Comparison of ENCODE assay signal across 23 cellular contexts in genomic region chr4:87010192-87010591, GRCh38.
DNase-seq lines count a peak whose midpoint lies in the region; ATAC-seq, FAIRE-seq and TF ChIP-seq lines count a peak whose summit lies in the region.
"Had no signal": no experiment of that assay in that cellular context is flagged by ENCODE, and none has a peak within 500 bp of the region (broad histone marks: within the 10 kb centered on the region; RNA-seq: fewer than 3 reads in every experiment).

No MANE protein-coding gene starts in this region.

- H3K79me2 ChIP-seq in mammary epithelial cell (ENCODE audit: insufficient read depth, low read length): peaks cover 86% of the 10 kb centered on the region
- H3K79me2 ChIP-seq in K562 (ENCODE audit: control insufficient read depth, insufficient read depth, low read length): peaks cover 88% of the 10 kb centered on the region

- ATAC-seq in K562: no peak
- no peak for ATAC-seq in naive thymus-derived CD4-positive, alpha-beta T cell
- ATAC-seq in HG02571 (IDR thresholded peaks at IDR 0.05; ENCODE audit: unreplicated experiment): no peak
- ATAC-seq: left lung; naive thymus-derived CD8-positive, alpha-beta T cell had no signal

- dilution Hi-C loops in mammary epithelial cell (cut with HindIII; ENCODE audit: low sequenced_read_pairs): loop anchor here (5.0 kb wide), 1 partner anchor 88 kb away; no protein-coding TSS in a partner anchor

- WGBS in mammary epithelial cell (ENCODE audit: low coverage, missing lambda C conversion rate): 100% methylated on average over 1 of the region's 1 CpG
- 0% methylated on average over 1 of the region's 1 CpG for WGBS in K562 (ENCODE audit: insufficient coverage, low coverage, missing lambda C conversion rate)

- CTCF ChIA-PET in MCF 10A (lab: Yijun Ruan, JAX) (interaction anchor here (0.7 to 2.8 kb wide), 3 partner anchors 75 to 87 kb away, joined by 3 to 17 read pairs (median 10); partner anchors contain the start of gene AFF1), mammary epithelial cell (lab: Charles Lee; ENCODE audit: low non-redundant PET) (no interaction called here), K562 (lab: Yijun Ruan, JAX; ENCODE audit: low intra/inter-chr PET ratio) (no interaction called here)
- CTCF ChIA-PET in naive thymus-derived CD4-positive, alpha-beta T cell (lab: Charles Lee): interaction anchor here (0.5 to 2.1 kb wide), 2 partner anchors 8 to 83 kb away, joined by 3 to 6 read pairs; no protein-coding TSS in a partner anchor

- H3K4me3 ChIP-seq in mammary epithelial cell (replicated peaks in 1 of 3; ENCODE audit: insufficient read depth in 1 of 3, low read depth in 2 of 3, low read length in 3 of 3): no peak overlapping the region
- H3K4me3 ChIP-seq in K562: 0 out of 2 replicates have a peak overlapping the region, but pooled peaks have one; percentile 11
- H3K4me3 ChIP-seq in naive thymus-derived CD4-positive, alpha-beta T cell (ENCODE audit: low read length): no peak overlapping the region

- in situ Hi-C loops in mammary epithelial cell (cut with MboI; ENCODE audit: low sequenced_read_pairs in 2 of 2) (no loop called here), K562 (cut with MboI) (no loop called here)

- TF ChIP-seq CTCF in MCF 10A (IDR thresholded peaks at IDR 0.05; ENCODE audit: unreplicated experiment): no peak
- TF ChIP-seq CTCF in mammary epithelial cell (conservative IDR thresholded peaks at IDR 0.05 in 1 of 2, IDR thresholded peaks at IDR 0.05 in 1 of 2; ENCODE audit: extremely low read depth in 1 of 2, insufficient read depth in 1 of 2, low read depth in 1 of 2, low read length in 2 of 2): no peak
- no peak for TF ChIP-seq CTCF in K562 (IDR thresholded peaks at IDR 0.05 in 2 of 3, conservative IDR thresholded peaks at IDR 0.05 in 1 of 3; ENCODE audit: insufficient read depth in 2 of 3, low read depth in 1 of 3, low read length in 3 of 3)
- no peak for TF ChIP-seq CTCF in type B pancreatic cell (conservative IDR thresholded peaks at IDR 0.05)
- no peak for TF ChIP-seq CTCF in HFFc6 (IDR thresholded peaks at IDR 0.05)

- H3K9ac ChIP-seq in mammary epithelial cell (ENCODE audit: insufficient read depth, low read length): no peak overlapping the region
- peak overlapping the region in 1 of 2 experiments; percentile 96; a peak in 2 of 4 replicates for H3K9ac ChIP-seq in K562 (ENCODE audit: insufficient read depth in 1 of 2, low read depth in 2 of 2, low read length in 2 of 2)

- H3K4me1 Mint-ChIP-seq in MCF 10A (ENCODE audit: insufficient read depth, unreplicated experiment): peaks cover 40% of the 10 kb centered on the region
- H3K4me1 Mint-ChIP-seq in naive thymus-derived CD4-positive, alpha-beta T cell: peaks cover 57 to 84% (median 79%) of the 10 kb centered on the region in 7 donors
- H3K4me1 Mint-ChIP-seq in type B pancreatic cell (ENCODE audit: unreplicated experiment): peaks cover 69% of the 10 kb centered on the region
- peaks cover 76% of the 10 kb centered on the region for H3K4me1 Mint-ChIP-seq in HFFc6 (ENCODE audit: low read depth)
- peaks cover 79% of the 10 kb centered on the region for H3K4me1 Mint-ChIP-seq in activated T-cell treated with anti-CD3 and anti-CD28 coated beads, Interleukin-2, amount 50 U/mL, for 24 hours (ENCODE audit: low read depth)

- no peak for TF ChIP-seq RAD21 in K562 (CRISPR knock-in tag; conservative IDR thresholded peaks at IDR 0.05 in 1 of 2, IDR thresholded peaks at IDR 0.05 in 1 of 2)

- H4K20me1 ChIP-seq in mammary epithelial cell (ENCODE audit: insufficient read depth, low read length) (no peaks in the 10 kb centered on the region), K562 (replicated peaks; ENCODE audit: control insufficient read depth, insufficient read depth, low read length) (no peaks in the 10 kb centered on the region; the same call in 1 of the 2 replicates)

- H3K9me1 ChIP-seq in K562 (ENCODE audit: control insufficient read depth, insufficient read depth, low read length): no peaks in the 10 kb centered on the region

- H3K36me3 Mint-ChIP-seq in MCF 10A (ENCODE audit: insufficient read depth, unreplicated experiment): peaks cover 12% of the 10 kb centered on the region
- no peaks in the 10 kb centered on the region for H3K36me3 Mint-ChIP-seq in naive thymus-derived CD4-positive, alpha-beta T cell
- H3K36me3 Mint-ChIP-seq in type B pancreatic cell: no peaks in the 10 kb centered on the region
- H3K36me3 Mint-ChIP-seq in HFFc6 (ENCODE audit: low read depth): peaks cover 5% of the 10 kb centered on the region
- peaks cover 24% of the 10 kb centered on the region for H3K36me3 Mint-ChIP-seq in activated T-cell treated with anti-CD3 and anti-CD28 coated beads, Interleukin-2, amount 50 U/mL, for 24 hours (ENCODE audit: low read depth)
- H3K36me3 Mint-ChIP-seq: naive thymus-derived CD8-positive, alpha-beta T cell had no signal

- POLR2A ChIA-PET in MCF 10A (lab: Yijun Ruan, JAX): interaction anchor here (0.9 to 9.7 kb wide), 10 partner anchors 11 to 381 kb away, joined by 3 to 256 read pairs (median 32); partner anchors contain the start of genes AFF1 and HSD17B11
- POLR2A ChIA-PET in K562 (lab: Yijun Ruan, JAX): interaction anchor here (1.0 to 1.4 kb wide), 2 partner anchors 8 to 70 kb away, joined by 3 read pairs; no protein-coding TSS in a partner anchor
- POLR2A ChIA-PET in naive thymus-derived CD4-positive, alpha-beta T cell (lab: Charles Lee): interaction anchor here (0.9 to 7.5 kb wide), 2 partner anchors 73 to 76 kb away, joined by 3 to 193 read pairs; partner anchors contain the start of gene AFF1

- H3K4me2 ChIP-seq in mammary epithelial cell (ENCODE audit: insufficient read depth, low read depth, low read length): no peak overlapping the region
- H3K4me2 ChIP-seq in K562 (ENCODE audit: insufficient read depth, low read length): peak overlapping the region; percentile 79

- no peak for TF ChIP-seq POLR2A in K562 (conservative IDR thresholded peaks at IDR 0.05)

- H3K27ac Mint-ChIP-seq in MCF 10A (ENCODE audit: low read depth, unreplicated experiment) (peak overlapping the region; percentile 46), type B pancreatic cell (no peak overlapping the region), HFFc6 (no peak overlapping the region)
- H3K27ac Mint-ChIP-seq in naive thymus-derived CD4-positive, alpha-beta T cell: peak overlapping the region in 1 of 9 donors; percentile 57
- no peak overlapping the region for H3K27ac Mint-ChIP-seq in activated T-cell treated with anti-CD3 and anti-CD28 coated beads, Interleukin-2, amount 50 U/mL, for 24 hours

- H3K4me1 ChIP-seq in mammary epithelial cell (ENCODE audit: insufficient read depth, low read length) (peaks cover 44% of the 10 kb centered on the region), K562 (replicated peaks in 1 of 2; ENCODE audit: control insufficient read depth in 2 of 2, insufficient read depth in 2 of 2, low read length in 2 of 2) (peaks cover 21 to 60% of the 10 kb centered on the region in 2 experiments)
- peaks cover 30 to 42% of the 10 kb centered on the region in 2 donors for H3K4me1 ChIP-seq in naive thymus-derived CD4-positive, alpha-beta T cell (ENCODE audit: control insufficient read depth in 2 of 2, insufficient read depth in 2 of 2, low read length in 2 of 2)

- H3K9me3 Mint-ChIP-seq in MCF 10A (ENCODE audit: unreplicated experiment) (no peaks in the 10 kb centered on the region), type B pancreatic cell (no peaks in the 10 kb centered on the region), HFFc6 (no peaks in the 10 kb centered on the region)
- no peaks in the 10 kb centered on the region for H3K9me3 Mint-ChIP-seq in naive thymus-derived CD4-positive, alpha-beta T cell
- no peaks in the 10 kb centered on the region for H3K9me3 Mint-ChIP-seq in activated T-cell treated with anti-CD3 and anti-CD28 coated beads, Interleukin-2, amount 50 U/mL, for 24 hours
- H3K9me3 Mint-ChIP-seq: naive thymus-derived CD8-positive, alpha-beta T cell had no signal

- H2AFZ ChIP-seq in mammary epithelial cell (ENCODE audit: low read depth, low read length) (no peak overlapping the region), K562 (ENCODE audit: low read depth, low read length) (no peak overlapping the region)

- H3K4me3 Mint-ChIP-seq in MCF 10A (ENCODE audit: unreplicated experiment) (no peak overlapping the region), type B pancreatic cell (peak overlapping the region; percentile 75), HFFc6 (no peak overlapping the region)
- H3K4me3 Mint-ChIP-seq in naive thymus-derived CD4-positive, alpha-beta T cell: peak overlapping the region in 6 of 10 donors; percentile 15 to 100 (median 84)
- H3K4me3 Mint-ChIP-seq in activated T-cell treated with anti-CD3 and anti-CD28 coated beads, Interleukin-2, amount 50 U/mL, for 24 hours: no peak overlapping the region

- H3K27me3 Mint-ChIP-seq in MCF 10A (ENCODE audit: insufficient read depth, unreplicated experiment): no peaks in the 10 kb centered on the region
- H3K27me3 Mint-ChIP-seq in naive thymus-derived CD4-positive, alpha-beta T cell: no peaks in the 10 kb centered on the region
- no peaks in the 10 kb centered on the region for H3K27me3 Mint-ChIP-seq in type B pancreatic cell
- H3K27me3 Mint-ChIP-seq in HFFc6 (ENCODE audit: insufficient read depth): peaks cover 10% of the 10 kb centered on the region
- H3K27me3 Mint-ChIP-seq in activated T-cell treated with anti-CD3 and anti-CD28 coated beads, Interleukin-2, amount 50 U/mL, for 24 hours: no peaks in the 10 kb centered on the region
- H3K27me3 Mint-ChIP-seq: naive thymus-derived CD8-positive, alpha-beta T cell had no signal

- no peak for DNase-seq in MCF 10A (ENCODE audit: unreplicated experiment)
- no peak for DNase-seq in mammary epithelial cell
- DNase-seq in K562 (ENCODE audit: extremely low read depth in 1 of 4, low spot score in 3 of 4): peak in 1 of 4 experiments; percentile 42
- DNase-seq in naive thymus-derived CD4-positive, alpha-beta T cell: no peak
- no peak for DNase-seq in type B pancreatic cell (ENCODE audit: extremely low spot score, unreplicated experiment)
- no peak for DNase-seq in HFFc6
- DNase-seq in activated T-cell treated with anti-CD3 and anti-CD28 coated beads, Interleukin-2, amount 50 U/mL, for 24 hours: no peak
- DNase-seq: ACHN; activated CD8-positive, alpha-beta memory T cell treated with anti-CD3 and anti-CD28 coated beads for 24 hours; Caco-2; dermis blood vessel endothelial cell; H7; naive thymus-derived CD8-positive, alpha-beta T cell; NCI-H2107; NCI-H82; retina; stimulated activated CD4-positive, alpha-beta T cell treated with anti-CD3 and anti-CD28 coated beads, Interleukin-2, amount 100 ng/mL, for 24 hours; tibial artery; WERI-Rb-1 had no signal

- H3K9me3 ChIP-seq in mammary epithelial cell (replicated peaks; ENCODE audit: insufficient read depth, low read length) (no peaks in the 10 kb centered on the region), K562 (replicated peaks; ENCODE audit: control insufficient read depth, insufficient read depth, low read depth, low read length) (no peaks in the 10 kb centered on the region)
- H3K9me3 ChIP-seq in naive thymus-derived CD4-positive, alpha-beta T cell (ENCODE audit: control insufficient read depth in 2 of 3, low read length in 3 of 3): no peaks in the 10 kb centered on the region
- H3K9me3 ChIP-seq: Caco-2, left lung, tibial artery had no signal

- TF ChIP-seq EP300 in K562 (IDR thresholded peaks at IDR 0.05; ENCODE audit: low read length): no peak

- FAIRE-seq in K562 (lab: Jason Lieb, UNC): no peak
- FAIRE-seq: HTR-8/SVneo, RCC 7860 had no signal

- H3K27me3 ChIP-seq in mammary epithelial cell (ENCODE audit: insufficient read depth, low read length): no peaks in the 10 kb centered on the region
- no peaks in the 10 kb centered on the region for H3K27me3 ChIP-seq in K562 (ENCODE audit: control insufficient read depth in 2 of 2, insufficient read depth in 2 of 2, low read length in 2 of 2)
- no peaks in the 10 kb centered on the region for H3K27me3 ChIP-seq in naive thymus-derived CD4-positive, alpha-beta T cell (ENCODE audit: control insufficient read depth in 2 of 2, insufficient read depth in 2 of 2, low read length in 2 of 2)
- H3K27me3 ChIP-seq: left lung, tibial artery had no signal

- H3K36me3 ChIP-seq in mammary epithelial cell (ENCODE audit: insufficient read depth, low read length) (no peaks in the 10 kb centered on the region), K562 (ENCODE audit: control insufficient read depth, insufficient read depth, low read length) (no peaks in the 10 kb centered on the region)
- H3K36me3 ChIP-seq in naive thymus-derived CD4-positive, alpha-beta T cell (ENCODE audit: control insufficient read depth in 2 of 3, insufficient read depth in 3 of 3, low read length in 3 of 3): peaks cover 0 to 9% (median 0%) of the 10 kb centered on the region in 3 experiments
- H3K36me3 ChIP-seq: left lung, tibial artery, WERI-Rb-1 had no signal

- H3K27ac ChIP-seq in mammary epithelial cell (ENCODE audit: insufficient read depth, low read depth, low read length) (no peak overlapping the region), K562 (ENCODE audit: extremely low read depth, low read depth, low read length) (peak overlapping the region; percentile 29; the same call in 1 of the 3 replicates)
- no peak overlapping the region for H3K27ac ChIP-seq in naive thymus-derived CD4-positive, alpha-beta T cell (ENCODE audit: low read depth, low read length)

- intact Hi-C loops in MCF 10A (cut with micrococcal nuclease) (no loop called here), mammary epithelial cell (cut with micrococcal nuclease) (no loop called here), K562 (cut with micrococcal nuclease) (no loop called here)
- intact Hi-C loops in naive thymus-derived CD4-positive, alpha-beta T cell (cut with micrococcal nuclease): loop anchor here in 1 of 2 donors (5.0 kb wide), 1 partner anchor 33 kb away; no protein-coding TSS in a partner anchor

- BruUV-seq in MCF 10A (replicated peaks; lab: Mats Ljungman, UMichigan): no TSS peak
- no TSS peak for BruUV-seq in mammary epithelial cell (replicated peaks; lab: Mats Ljungman, UMichigan)
- no TSS peak for BruUV-seq in K562 (replicated peaks; lab: Mats Ljungman, UMichigan)

Comparison
In these comparisons a context has a peak if more than half of its experiments do, and no peak if none do; other contexts are left out.
1. CTCF ChIA-PET loops: an anchor here in MCF 10A (0.7 to 2.8 kb wide) and naive thymus-derived CD4-positive, alpha-beta T cell (0.5 to 2.1 kb wide); none called in mammary epithelial cell and K562.
2. H3K4me3 Mint-ChIP-seq: peak in naive thymus-derived CD4-positive, alpha-beta T cell (6 of 10) and type B pancreatic cell (single experiment); none in MCF 10A (single experiment), HFFc6 (single experiment) and activated T-cell treated with anti-CD3 and anti-CD28 coated beads, Interleukin-2, amount 50 U/mL, for 24 hours (single experiment).